In genomic region chrX:39944416-39944815, GRCh38 we compare ENCODE assay signal across 30 cellular contexts.
"Had no signal": no experiment of that assay in that cellular context is flagged by ENCODE, and none has a peak within 500 bp of the region (broad histone marks: within the 10 kb centered on the region; RNA-seq: fewer than 3 reads in every experiment).

No MANE protein-coding gene starts in this region.

- H3K4me1 ChIP-seq: adrenal gland, body of pancreas, breast epithelium had no signal

- H3K9me3 ChIP-seq: adrenal gland, body of pancreas, MG63 had no signal

- H3K27me3 ChIP-seq: adrenal gland, body of pancreas, MG63 had no signal

- ATAC-seq: activated naive CD4-positive, alpha-beta T cell treated with anti-CD3 and anti-CD28 coated beads, Interleukin-2, amount 50 U/mL, for 72 hours; activated T-cell treated with anti-CD3 and anti-CD28 coated beads, Interleukin-2, amount 50 U/mL, for 4 hours; body of pancreas; Panc1 had no signal

- FAIRE-seq: astrocyte had no signal

- H3K36me3 ChIP-seq: adrenal gland, breast epithelium, MG63, WERI-Rb-1 had no signal

- H3K4me3 ChIP-seq: adrenal gland, body of pancreas, breast epithelium, MG63 had no signal

- DNase-seq: activated CD4-positive, alpha-beta memory T cell treated with anti-CD3 and anti-CD28 coated beads for 36 hours; activated CD4-positive, alpha-beta T cell treated with anti-CD3 and anti-CD28 coated beads, Interleukin-2, amount 50 U/mL, for 1 hour; activated CD8-positive, alpha-beta memory T cell treated with anti-CD3 and anti-CD28 coated beads, Interleukin-2, amount 50 U/mL, for 4 hours; activated gamma-delta T cell treated with Interleukin-2 at 50 U/mL for 16 hours; activated naive CD4-positive, alpha-beta T cell treated with anti-CD3 and anti-CD28 coated beads for 36 hours; activated T-cell treated with anti-CD3 and anti-CD28 coated beads for 4 hours; activated T-cell treated with anti-CD3 and anti-CD28 coated beads, Interleukin-2, amount 50 U/mL, for 4 hours; adrenal gland; body of pancreas; Karpas-422; KBM-7; MG63; NCI-H1048; NCI-H1105 treated with DMSO at 0.1 percent for 48 hours; NCI-H1436; NCI-H1694; NCI-H1930; NCI-H345; NCI-H524 treated with DMSO at 0.1 percent for 48 hours; RPMI8226; SIG-M5; SW 1271; T-helper 1 cell; T-helper 2 cell; T-helper 9 cell; WERI-Rb-1 had no signal

- H3K27ac ChIP-seq: adrenal gland, body of pancreas, breast epithelium, WERI-Rb-1 had no signal
